In the genomic region with DNA sequence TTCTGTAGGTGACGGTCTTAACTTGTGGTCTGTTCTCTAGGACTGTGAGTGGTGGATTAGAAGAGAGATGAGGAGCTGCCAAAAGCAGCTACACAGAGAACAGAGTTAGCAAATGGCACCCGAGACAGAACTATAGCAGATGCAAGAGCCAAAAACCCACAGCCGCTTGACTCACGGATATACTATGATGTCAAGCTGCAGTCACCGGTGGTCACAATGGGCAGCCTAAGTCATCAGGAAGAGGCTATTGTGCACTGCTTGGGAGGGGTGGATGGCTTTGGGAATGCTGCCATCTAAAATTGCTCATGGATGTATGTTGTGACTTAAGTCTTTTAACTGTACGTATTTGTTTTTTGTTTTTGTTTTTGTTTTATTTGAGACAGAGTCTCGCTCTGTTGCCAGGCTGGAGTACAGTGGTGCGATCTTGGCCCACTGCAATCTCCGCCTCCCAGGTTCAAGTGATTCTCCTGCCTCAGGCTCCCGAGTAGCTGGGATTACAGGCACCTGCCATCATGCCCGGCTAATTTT, we compare ENCODE assay signal across 1 cellular context.
A peak's percentile ranks its signal among the peaks of the same experiment; 100 is the strongest.
TF ChIP-seq lines count a peak whose summit lies in the region.

Gene GTSF1L, minus strand, starts transcription at position 192 of the 528 bp plus-strand sequence. CDS start 308 bp downstream, outside the sequence.

TF ChIP-seq in endothelial cell of umbilical vein, 7 proteins besides CTCF, POLR2A, EP300 and RAD21:
- TF ChIP-seq EZH2 (IDR thresholded peaks at IDR 0.05; ENCODE audit: borderline replicate concordance, low read depth, low read length, severe bottlenecking): no peak
- TF ChIP-seq JUN (IDR thresholded peaks at IDR 0.05; ENCODE audit: borderline replicate concordance, insufficient read depth, insufficient read length, low read depth): peak; percentile 40
- TF ChIP-seq FOS (IDR thresholded peaks at IDR 0.05; ENCODE audit: borderline replicate concordance, insufficient read depth, low read length): peak; percentile 77
